ENCODE assay signal across 40 cellular contexts in the genomic region with DNA sequence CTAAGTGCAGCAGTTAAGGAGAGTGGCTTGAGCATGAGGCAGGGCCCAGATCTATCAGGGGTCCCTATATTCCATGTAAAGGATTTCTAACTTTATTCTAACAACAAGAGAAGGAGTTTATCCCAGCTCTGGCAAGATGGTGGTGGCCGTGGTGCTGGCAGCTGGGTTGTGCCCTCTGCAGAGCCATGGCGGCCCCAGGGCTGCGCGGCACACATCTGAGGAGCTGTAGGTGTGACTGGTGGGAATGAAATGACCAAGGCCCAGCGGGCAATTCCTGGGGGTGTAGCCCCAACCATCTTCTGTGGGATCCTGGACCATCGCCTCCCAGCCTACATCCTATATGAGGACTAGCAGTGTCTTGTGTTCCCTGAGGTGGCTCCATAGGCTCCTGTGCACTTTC.
"Had no signal": no experiment of that assay in that cellular context is flagged by ENCODE, and none has a peak within 500 bp of the region (broad histone marks: within the 10 kb centered on the region; RNA-seq: fewer than 3 reads in every experiment).

No MANE protein-coding gene starts in this region.

- H3K9me3 Mint-ChIP-seq: activated naive CD4-positive, alpha-beta T cell treated with anti-CD3 and anti-CD28 coated beads for 36 hours; activated naive CD4-positive, alpha-beta T cell treated with anti-CD3 and anti-CD28 coated beads, Interleukin-2, amount 10 ng/mL, durations not matched to agents 7 days and 5 days; activated naive CD4-positive, alpha-beta T cell treated with anti-CD3 and anti-CD28 coated beads, Interleukin-2, amount 50 U/mL, for 24 hours; activated naive CD4-positive, alpha-beta T cell treated with anti-CD3 and anti-CD28 coated beads, Interleukin-2, amount 50 U/mL, for 72 hours; activated naive CD8-positive, alpha-beta T cell treated with anti-CD3 and anti-CD28 coated beads for 36 hours; activated naive CD8-positive, alpha-beta T cell treated with anti-CD3 and anti-CD28 coated beads, Interleukin-2, amount 10 ng/mL, durations not matched to agents 7 days and 5 days; activated naive CD8-positive, alpha-beta T cell treated with anti-CD3 and anti-CD28 coated beads, Interleukin-2, amount 50 U/mL, for 24 hours; activated T-cell treated with anti-CD3 and anti-CD28 coated beads, Interleukin-2, amount 50 U/mL, for 24 hours; activated T-cell treated with anti-CD3 and anti-CD28 coated beads, Interleukin-2, amount 50 U/mL, for 4 hours; activated T-cell treated with anti-CD3 and anti-CD28 coated beads, Interleukin-2, amount 50 U/mL, for 72 hours; activated T-helper 1 cell treated with anti-CD3 and anti-CD28 coated beads, Interleukin-12 subunit alpha, Interleukin-12 subunit beta, Interleukin-2, Interleukin-4 antibody, amounts not matched to agents 30 ng/mL and 10 ng/mL and 1 ng/mL, durations not matched to agents 14 hours and 24 hours and 36 hours; activated T-helper 17 cell treated with anti-CD3 and anti-CD28 coated beads, Interleukin-2, amount 50 U/mL, for 72 hours; activated T-helper 2 cell treated with anti-CD3 and anti-CD28 coated beads, Interferon-gamma antibody, Interleukin-2, Interleukin-4, amounts not matched to agents 10 μg/mL and 5 μg/mL and 100 μg/mL, durations not matched to agents 14 hours and 24 hours and 36 hours; central memory CD8-positive, alpha-beta T cell had no signal

- H3K4me3 Mint-ChIP-seq: activated naive CD4-positive, alpha-beta T cell treated with anti-CD3 and anti-CD28 coated beads for 36 hours; activated naive CD4-positive, alpha-beta T cell treated with anti-CD3 and anti-CD28 coated beads, Interleukin-2, amount 10 ng/mL, durations not matched to agents 7 days and 5 days; activated naive CD4-positive, alpha-beta T cell treated with anti-CD3 and anti-CD28 coated beads, Interleukin-2, amount 50 U/mL, for 24 hours; activated naive CD8-positive, alpha-beta T cell; activated naive CD8-positive, alpha-beta T cell treated with anti-CD3 and anti-CD28 coated beads for 36 hours; activated naive CD8-positive, alpha-beta T cell treated with anti-CD3 and anti-CD28 coated beads, Interleukin-2, amount 10 ng/mL, durations not matched to agents 7 days and 5 days; activated naive CD8-positive, alpha-beta T cell treated with anti-CD3 and anti-CD28 coated beads, Interleukin-2, amount 50 U/mL, for 24 hours; activated T-cell treated with anti-CD3 and anti-CD28 coated beads, Interleukin-2, amount 50 U/mL, for 24 hours; activated T-cell treated with anti-CD3 and anti-CD28 coated beads, Interleukin-2, amount 50 U/mL, for 4 hours; activated T-cell treated with anti-CD3 and anti-CD28 coated beads, Interleukin-2, amount 50 U/mL, for 72 hours; activated T-helper 1 cell treated with anti-CD3 and anti-CD28 coated beads, Interleukin-12 subunit alpha, Interleukin-12 subunit beta, Interleukin-2, Interleukin-4 antibody, amounts not matched to agents 30 ng/mL and 10 ng/mL and 1 ng/mL, durations not matched to agents 14 hours and 24 hours and 36 hours; activated T-helper 17 cell treated with anti-CD3 and anti-CD28 coated beads, Interleukin-2, amount 50 U/mL, for 72 hours; brain; central memory CD8-positive, alpha-beta T cell had no signal

- H3K27me3 Mint-ChIP-seq: activated naive CD4-positive, alpha-beta T cell treated with anti-CD3 and anti-CD28 coated beads, Interleukin-2, amount 10 ng/mL, durations not matched to agents 7 days and 5 days; activated naive CD8-positive, alpha-beta T cell; activated naive CD8-positive, alpha-beta T cell treated with anti-CD3 and anti-CD28 coated beads for 36 hours; activated naive CD8-positive, alpha-beta T cell treated with anti-CD3 and anti-CD28 coated beads, Interleukin-2, amount 10 ng/mL, durations not matched to agents 7 days and 5 days; activated naive CD8-positive, alpha-beta T cell treated with anti-CD3 and anti-CD28 coated beads, Interleukin-2, amount 50 U/mL, for 24 hours; activated T-cell treated with anti-CD3 and anti-CD28 coated beads, Interleukin-2, amount 50 U/mL, for 24 hours; activated T-helper 17 cell treated with anti-CD3 and anti-CD28 coated beads, Interleukin-2, amount 50 U/mL, for 72 hours; brain; central memory CD8-positive, alpha-beta T cell had no signal

- H3K4me3 ChIP-seq: adrenal gland, ascending aorta, body of pancreas, breast epithelium, cardiac muscle cell had no signal

- ATAC-seq: activated naive CD4-positive, alpha-beta T cell treated with anti-CD3 and anti-CD28 coated beads, Interleukin-2, amount 50 U/mL, for 72 hours; activated naive CD8-positive, alpha-beta T cell treated with anti-CD3 and anti-CD28 coated beads, Interleukin-2, amount 50 U/mL, for 24 hours; activated T-cell treated with anti-CD3 and anti-CD28 coated beads, Interleukin-2, amount 50 U/mL, for 4 hours; activated T-cell treated with anti-CD3 and anti-CD28 coated beads, Interleukin-2, amount 50 U/mL, for 72 hours; activated T-helper 17 cell treated with anti-CD3 and anti-CD28 coated beads, Interleukin-2, amount 50 U/mL, for 72 hours; body of pancreas had no signal

- DNase-seq: activated effector memory CD4-positive, alpha-beta T cell treated with anti-CD3 and anti-CD28 coated beads, Interleukin-2, amount 50 U/mL, for 16 hours; activated effector memory CD4-positive, alpha-beta T cell treated with Interleukin-2 at 50 U/mL for 16 hours; activated gamma-delta T cell; activated gamma-delta T cell treated with Interleukin-2 at 50 U/mL for 16 hours; activated naive CD4-positive, alpha-beta T cell; activated naive CD4-positive, alpha-beta T cell treated with anti-CD3 and anti-CD28 coated beads for 36 hours; activated naive CD4-positive, alpha-beta T cell treated with anti-CD3 and anti-CD28 coated beads, Interleukin-2, amount 10 ng/mL, durations not matched to agents 7 days and 5 days; activated naive CD4-positive, alpha-beta T cell treated with anti-CD3 and anti-CD28 coated beads, Interleukin-2, amount 50 U/mL, for 16 hours; activated naive CD4-positive, alpha-beta T cell treated with Interleukin-2 at 50 U/mL for 16 hours; activated naive CD8-positive, alpha-beta T cell treated with anti-CD3 and anti-CD28 coated beads for 36 hours; activated naive CD8-positive, alpha-beta T cell treated with anti-CD3 and anti-CD28 coated beads, Interleukin-2, amount 10 ng/mL, durations not matched to agents 7 days and 5 days; activated naive CD8-positive, alpha-beta T cell treated with anti-CD3 and anti-CD28 coated beads, Interleukin-2, amount 50 U/mL, for 24 hours; activated T-cell treated with anti-CD3 and anti-CD28 coated beads, Interleukin-2, amount 50 U/mL, for 1 hour; activated T-cell treated with anti-CD3 and anti-CD28 coated beads, Interleukin-2, amount 50 U/mL, for 24 hours; activated T-cell treated with anti-CD3 and anti-CD28 coated beads, Interleukin-2, amount 50 U/mL, for 4 hours; activated T-cell treated with anti-CD3 and anti-CD28 coated beads, Interleukin-2, amount 50 U/mL, for 48 hours; activated T-cell treated with anti-CD3 and anti-CD28 coated beads, Interleukin-2, amount 50 U/mL, for 72 hours; adrenal gland; amniotic stem cell; amygdala; anterior cingulate cortex; aorta; body of pancreas; brain microvascular endothelial cell; caudate nucleus; central memory CD4-positive, alpha-beta T cell; cerebellar nuclear complex had no signal

- H3K4me1 Mint-ChIP-seq: activated naive CD4-positive, alpha-beta T cell treated with anti-CD3 and anti-CD28 coated beads, Interleukin-2, amount 10 ng/mL, durations not matched to agents 7 days and 5 days; activated naive CD4-positive, alpha-beta T cell treated with anti-CD3 and anti-CD28 coated beads, Interleukin-2, amount 50 U/mL, for 24 hours; activated naive CD8-positive, alpha-beta T cell treated with anti-CD3 and anti-CD28 coated beads for 36 hours; activated naive CD8-positive, alpha-beta T cell treated with anti-CD3 and anti-CD28 coated beads, Interleukin-2, amount 10 ng/mL, durations not matched to agents 7 days and 5 days; activated naive CD8-positive, alpha-beta T cell treated with anti-CD3 and anti-CD28 coated beads, Interleukin-2, amount 50 U/mL, for 24 hours; activated T-helper 17 cell treated with anti-CD3 and anti-CD28 coated beads, Interleukin-2, amount 50 U/mL, for 72 hours; central memory CD8-positive, alpha-beta T cell had no signal

- H3K36me3 Mint-ChIP-seq: activated naive CD4-positive, alpha-beta T cell treated with anti-CD3 and anti-CD28 coated beads, Interleukin-2, amount 10 ng/mL, durations not matched to agents 7 days and 5 days; activated naive CD4-positive, alpha-beta T cell treated with anti-CD3 and anti-CD28 coated beads, Interleukin-2, amount 50 U/mL, for 24 hours; activated naive CD4-positive, alpha-beta T cell treated with anti-CD3 and anti-CD28 coated beads, Interleukin-2, amount 50 U/mL, for 72 hours; activated naive CD8-positive, alpha-beta T cell; activated naive CD8-positive, alpha-beta T cell treated with anti-CD3 and anti-CD28 coated beads for 36 hours; activated naive CD8-positive, alpha-beta T cell treated with anti-CD3 and anti-CD28 coated beads, Interleukin-2, amount 10 ng/mL, durations not matched to agents 7 days and 5 days; brain had no signal

- H3K4me1 ChIP-seq: adrenal gland, ascending aorta, body of pancreas, breast epithelium had no signal

- H3K27ac Mint-ChIP-seq: activated naive CD4-positive, alpha-beta T cell treated with anti-CD3 and anti-CD28 coated beads for 36 hours; activated naive CD4-positive, alpha-beta T cell treated with anti-CD3 and anti-CD28 coated beads, Interleukin-2, amount 10 ng/mL, durations not matched to agents 7 days and 5 days; activated naive CD4-positive, alpha-beta T cell treated with anti-CD3 and anti-CD28 coated beads, Interleukin-2, amount 50 U/mL, for 24 hours; activated naive CD4-positive, alpha-beta T cell treated with anti-CD3 and anti-CD28 coated beads, Interleukin-2, amount 50 U/mL, for 72 hours; activated naive CD8-positive, alpha-beta T cell; activated naive CD8-positive, alpha-beta T cell treated with anti-CD3 and anti-CD28 coated beads for 36 hours; activated naive CD8-positive, alpha-beta T cell treated with anti-CD3 and anti-CD28 coated beads, Interleukin-2, amount 10 ng/mL, durations not matched to agents 7 days and 5 days; activated naive CD8-positive, alpha-beta T cell treated with anti-CD3 and anti-CD28 coated beads, Interleukin-2, amount 50 U/mL, for 24 hours; activated T-cell treated with anti-CD3 and anti-CD28 coated beads, Interleukin-2, amount 50 U/mL, for 24 hours; activated T-cell treated with anti-CD3 and anti-CD28 coated beads, Interleukin-2, amount 50 U/mL, for 72 hours; activated T-helper 1 cell treated with anti-CD3 and anti-CD28 coated beads, Interleukin-12 subunit alpha, Interleukin-12 subunit beta, Interleukin-2, Interleukin-4 antibody, amounts not matched to agents 30 ng/mL and 10 ng/mL and 1 ng/mL, durations not matched to agents 14 hours and 24 hours and 36 hours; activated T-helper 17 cell treated with anti-CD3 and anti-CD28 coated beads, Interleukin-2, amount 50 U/mL, for 72 hours; activated T-helper 2 cell treated with anti-CD3 and anti-CD28 coated beads, Interferon-gamma antibody, Interleukin-2, Interleukin-4, amounts not matched to agents 10 μg/mL and 5 μg/mL and 100 μg/mL, durations not matched to agents 14 hours and 24 hours and 36 hours; brain had no signal

- H3K27ac ChIP-seq: adrenal gland, ascending aorta, body of pancreas, brain microvascular endothelial cell, breast epithelium, cardiac muscle cell had no signal

- H3K9me3 ChIP-seq: adrenal gland, ascending aorta, body of pancreas, breast epithelium had no signal

- FAIRE-seq: astrocyte, bronchial epithelial cell had no signal

- H3K36me3 ChIP-seq: adrenal gland, ascending aorta, brain microvascular endothelial cell, breast epithelium, cardiac muscle cell had no signal

- H3K27me3 ChIP-seq: adrenal gland, ascending aorta, body of pancreas, brain microvascular endothelial cell, breast epithelium, cardiac muscle cell had no signal
